18 cellular contexts compared by ENCODE assay signal in the genomic region with DNA sequence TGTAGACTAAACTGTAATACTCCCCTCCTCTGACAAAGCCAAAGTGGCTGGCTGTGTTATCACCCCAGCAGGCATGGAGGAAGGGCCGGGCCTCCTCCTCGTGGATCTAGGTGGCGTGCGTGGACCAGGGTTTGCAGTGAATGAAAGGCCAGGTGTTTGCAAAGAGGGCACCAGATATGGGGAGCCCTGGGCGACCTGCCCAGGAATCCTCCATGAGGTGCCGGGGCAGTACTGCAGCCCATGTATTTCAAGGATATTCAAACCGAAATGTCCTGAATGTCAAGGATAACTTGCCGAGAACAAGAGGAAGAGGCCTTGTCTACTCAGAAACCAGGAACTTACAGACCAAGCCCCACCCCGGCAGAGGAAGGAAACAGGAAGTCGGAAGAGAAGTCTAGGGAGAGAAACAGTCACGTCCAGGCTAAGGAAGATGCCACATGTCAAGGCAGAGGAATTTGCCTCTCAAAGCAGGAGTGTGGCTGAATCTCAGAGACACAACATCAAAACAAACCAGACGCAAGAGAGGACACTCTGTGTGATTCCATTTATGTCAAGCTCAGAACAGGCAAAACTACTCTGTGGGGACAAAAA. TPM values are rescaled to one million over a fixed set of nuclear protein-coding genes. Genes with fewer than 3 reads are reported as not detected.
DNase-seq lines count a peak whose midpoint lies in the region; ATAC-seq and TF ChIP-seq lines count a peak whose summit lies in the region.
"Had no signal": no experiment of that assay in that cellular context is flagged by ENCODE, and none has a peak within 500 bp of the region (broad histone marks: within the 10 kb centered on the region; RNA-seq: fewer than 3 reads in every experiment).

No MANE protein-coding gene starts in this region.

- H3K9me3 ChIP-seq in mucosa of descending colon: no peaks in the 10 kb centered on the region
- H3K9me3 ChIP-seq: sigmoid colon had no signal

- intact Hi-C loops in activated CD4-positive, alpha-beta T cell treated with anti-CD3 and anti-CD28 coated beads, Interleukin-2, amount 10 ng/mL, durations not matched to agents 24 days and 14 days (cut with micrococcal nuclease): no loop called here
- intact Hi-C loops in mucosa of descending colon (cut with DNase I, micrococcal nuclease): no loop called here

- H3K36me3 Mint-ChIP-seq in activated CD4-positive, alpha-beta T cell treated with anti-CD3 and anti-CD28 coated beads, Interleukin-2, amount 10 ng/mL, durations not matched to agents 24 days and 14 days (ENCODE audit: low read depth): no peaks in the 10 kb centered on the region
- H3K36me3 Mint-ChIP-seq in WTC11: no peaks in the 10 kb centered on the region

- TF ChIP-seq CTCF in WTC11 (IDR thresholded peaks at IDR 0.05) (no peak), mucosa of descending colon (IDR thresholded peaks at IDR 0.05) (no peak)

- no peaks in the 10 kb centered on the region for H3K9me3 Mint-ChIP-seq in activated CD4-positive, alpha-beta T cell treated with anti-CD3 and anti-CD28 coated beads, Interleukin-2, amount 10 ng/mL, durations not matched to agents 24 days and 14 days
- H3K9me3 Mint-ChIP-seq in WTC11: no peaks in the 10 kb centered on the region
- H3K9me3 Mint-ChIP-seq: effector memory CD8-positive, alpha-beta T cell had no signal

- peak; percentile 26 for ATAC-seq in WTC11
- ATAC-seq in mucosa of descending colon: peak; percentile 31
- no peak for ATAC-seq in HG03571 (IDR thresholded peaks at IDR 0.05; ENCODE audit: unreplicated experiment)
- ATAC-seq: effector memory CD8-positive, alpha-beta T cell had no signal

- peaks cover 7% of the 10 kb centered on the region for H3K4me1 Mint-ChIP-seq in activated CD4-positive, alpha-beta T cell treated with anti-CD3 and anti-CD28 coated beads, Interleukin-2, amount 10 ng/mL, durations not matched to agents 24 days and 14 days
- H3K4me1 Mint-ChIP-seq in WTC11: peaks cover 7% of the 10 kb centered on the region; the same call in 1 of the 2 replicates

- POLR2A ChIA-PET in WTC11 (lab: Charles Lee): no interaction called here

- no peaks in the 10 kb centered on the region for H3K36me3 ChIP-seq in mucosa of descending colon (ENCODE audit: low read depth)

- H3K4me3 Mint-ChIP-seq in activated CD4-positive, alpha-beta T cell treated with anti-CD3 and anti-CD28 coated beads, Interleukin-2, amount 10 ng/mL, durations not matched to agents 24 days and 14 days: no peak overlapping the region
- H3K4me3 Mint-ChIP-seq in WTC11: no peak overlapping the region
- H3K4me3 Mint-ChIP-seq: effector memory CD8-positive, alpha-beta T cell had no signal

- peaks cover 2% of the 10 kb centered on the region for H3K4me1 ChIP-seq in mucosa of descending colon (ENCODE audit: low read depth)
- H3K4me1 ChIP-seq: sigmoid colon had no signal

- no peak for DNase-seq in activated CD4-positive, alpha-beta T cell treated with anti-CD3 and anti-CD28 coated beads, Interleukin-2, amount 10 ng/mL, durations not matched to agents 24 days and 14 days
- DNase-seq in activated CD4-positive, alpha-beta T cell treated with anti-CD3 and anti-CD28 coated beads for 48 hours: no peak
- DNase-seq in Kasumi-1 (lab: John Stamatoyannopoulos, UW) (peak; percentile 42 to 54), WTC11 (ENCODE audit: low spot score) (no peak), mucosa of descending colon (no peak), D341Med (ENCODE audit: low spot score) (no peak), dermis blood vessel endothelial cell (no peak)
- DNase-seq: activated CD8-positive, alpha-beta memory T cell treated with anti-CD3 and anti-CD28 coated beads for 24 hours; CD4-positive, alpha-beta memory T cell; effector memory CD8-positive, alpha-beta T cell; HCEC 1CT; kidney glomerular epithelial cell; NCI-H1436 treated with DMSO at 0.1 percent for 48 hours; NCI-H2227 treated with DMSO at 0.1 percent for 48 hours; sigmoid colon; stimulated activated CD4-positive, alpha-beta T cell treated with anti-CD3 and anti-CD28 coated beads, Interleukin-1b, Interleukin-23, amount 100 ng/mL, for 48 hours had no signal

- CTCF ChIA-PET in WTC11 (lab: Charles Lee): interaction anchor here (0.7 to 0.9 kb wide), 3 partner anchors 9 to 14 kb away, joined by 3 to 4 read pairs (median 4); a partner anchor contains a TSS

- H3K27me3 Mint-ChIP-seq in activated CD4-positive, alpha-beta T cell treated with anti-CD3 and anti-CD28 coated beads, Interleukin-2, amount 10 ng/mL, durations not matched to agents 24 days and 14 days: no peaks in the 10 kb centered on the region
- H3K27me3 Mint-ChIP-seq in WTC11 (ENCODE audit: low read depth): no peaks in the 10 kb centered on the region; the same call in 1 of the 2 replicates
- H3K27me3 Mint-ChIP-seq: CD4-positive, alpha-beta memory T cell had no signal

- H3K27ac Mint-ChIP-seq in activated CD4-positive, alpha-beta T cell treated with anti-CD3 and anti-CD28 coated beads, Interleukin-2, amount 10 ng/mL, durations not matched to agents 24 days and 14 days: peak overlapping the region; percentile 16
- no peak overlapping the region for H3K27ac Mint-ChIP-seq in WTC11
- H3K27ac Mint-ChIP-seq: CD4-positive, alpha-beta memory T cell; effector memory CD8-positive, alpha-beta T cell had no signal

- H3K4me3 ChIP-seq in mucosa of descending colon: no peak overlapping the region
- H3K4me3 ChIP-seq: sigmoid colon had no signal

TF ChIP-seq in WTC11, 78 proteins besides CTCF, POLR2A, EP300 and RAD21 (continues in another document):
- TF ChIP-seq, protein P1, sequence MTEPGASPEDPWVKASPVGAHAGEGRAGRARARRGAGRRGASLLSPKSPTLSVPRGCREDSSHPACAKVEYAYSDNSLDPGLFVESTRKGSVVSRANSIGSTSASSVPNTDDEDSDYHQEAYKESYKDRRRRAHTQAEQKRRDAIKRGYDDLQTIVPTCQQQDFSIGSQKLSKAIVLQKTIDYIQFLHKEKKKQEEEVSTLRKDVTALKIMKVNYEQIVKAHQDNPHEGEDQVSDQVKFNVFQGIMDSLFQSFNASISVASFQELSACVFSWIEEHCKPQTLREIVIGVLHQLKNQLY (CRISPR knock-in tag; IDR thresholded peaks at IDR 0.05): no peak
- TF ChIP-seq ZNF138 (CRISPR knock-in tag; conservative IDR thresholded peaks at IDR 0.05) (no peak), MYBL2 (CRISPR knock-in tag; IDR thresholded peaks at IDR 0.05) (no peak), JUN (CRISPR knock-in tag; IDR thresholded peaks at IDR 0.05) (no peak), SP1 (CRISPR knock-in tag; conservative IDR thresholded peaks at IDR 0.05) (no peak), ESRRA (CRISPR knock-in tag; IDR thresholded peaks at IDR 0.05; ENCODE audit: borderline replicate concordance) (no peak)
- TF ChIP-seq, protein P2, sequence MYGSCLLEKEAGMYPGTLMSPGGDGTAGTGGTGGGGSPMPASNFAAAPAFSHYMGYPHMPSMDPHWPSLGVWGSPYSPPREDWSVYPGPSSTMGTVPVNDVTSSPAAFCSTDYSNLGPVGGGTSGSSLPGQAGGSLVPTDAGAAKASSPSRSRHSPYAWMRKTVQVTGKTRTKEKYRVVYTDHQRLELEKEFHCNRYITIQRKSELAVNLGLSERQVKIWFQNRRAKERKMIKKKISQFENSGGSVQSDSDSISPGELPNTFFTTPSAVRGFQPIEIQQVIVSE (CRISPR knock-in tag; IDR thresholded peaks at IDR 0.05; ENCODE audit: borderline replicate concordance): no peak
- TF ChIP-seq, protein P3, sequence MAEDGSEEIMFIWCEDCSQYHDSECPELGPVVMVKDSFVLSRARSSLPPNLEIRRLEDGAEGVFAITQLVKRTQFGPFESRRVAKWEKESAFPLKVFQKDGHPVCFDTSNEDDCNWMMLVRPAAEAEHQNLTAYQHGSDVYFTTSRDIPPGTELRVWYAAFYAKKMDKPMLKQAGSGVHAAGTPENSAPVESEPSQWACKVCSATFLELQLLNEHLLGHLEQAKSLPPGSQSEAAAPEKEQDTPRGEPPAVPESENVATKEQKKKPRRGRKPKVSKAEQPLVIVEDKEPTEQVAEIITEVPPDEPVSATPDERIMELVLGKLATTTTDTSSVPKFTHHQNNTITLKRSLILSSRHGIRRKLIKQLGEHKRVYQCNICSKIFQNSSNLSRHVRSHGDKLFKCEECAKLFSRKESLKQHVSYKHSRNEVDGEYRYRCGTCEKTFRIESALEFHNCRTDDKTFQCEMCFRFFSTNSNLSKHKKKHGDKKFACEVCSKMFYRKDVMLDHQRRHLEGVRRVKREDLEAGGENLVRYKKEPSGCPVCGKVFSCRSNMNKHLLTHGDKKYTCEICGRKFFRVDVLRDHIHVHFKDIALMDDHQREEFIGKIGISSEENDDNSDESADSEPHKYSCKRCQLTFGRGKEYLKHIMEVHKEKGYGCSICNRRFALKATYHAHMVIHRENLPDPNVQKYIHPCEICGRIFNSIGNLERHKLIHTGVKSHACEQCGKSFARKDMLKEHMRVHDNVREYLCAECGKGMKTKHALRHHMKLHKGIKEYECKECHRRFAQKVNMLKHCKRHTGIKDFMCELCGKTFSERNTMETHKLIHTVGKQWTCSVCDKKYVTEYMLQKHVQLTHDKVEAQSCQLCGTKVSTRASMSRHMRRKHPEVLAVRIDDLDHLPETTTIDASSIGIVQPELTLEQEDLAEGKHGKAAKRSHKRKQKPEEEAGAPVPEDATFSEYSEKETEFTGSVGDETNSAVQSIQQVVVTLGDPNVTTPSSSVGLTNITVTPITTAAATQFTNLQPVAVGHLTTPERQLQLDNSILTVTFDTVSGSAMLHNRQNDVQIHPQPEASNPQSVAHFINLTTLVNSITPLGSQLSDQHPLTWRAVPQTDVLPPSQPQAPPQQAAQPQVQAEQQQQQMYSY (CRISPR knock-in tag; IDR thresholded peaks at IDR 0.05): no peak

RNA-seq across cellular contexts. Expression of a gene that starts 13.7 kb away (rescaled TPM):
- 0.72 and 1.3 TPM in 2 replicates for total RNA-seq in activated CD4-positive, alpha-beta T cell treated with anti-CD3 and anti-CD28 coated beads, Interleukin-2, amount 10 ng/mL, durations not matched to agents 24 days and 14 days
- total RNA-seq in WTC11 (2021) (0.73 to 1.7 TPM (median 1.1 TPM) in 3 replicates), mucosa of descending colon (10 to 100 TPM; 11.6 to 15.9 (median 12.2) TPM), dermis blood vessel endothelial cell (0.68 and 1.4 TPM in 2 replicates)

RNA-seq across cellular contexts. Expression of a gene that starts 28.7 kb away (rescaled TPM):
- not detected in 2 replicates for total RNA-seq in activated CD4-positive, alpha-beta T cell treated with anti-CD3 and anti-CD28 coated beads, Interleukin-2, amount 10 ng/mL, durations not matched to agents 24 days and 14 days
- total RNA-seq in WTC11 (2021) (2.9 to 4.9 TPM (median 4.4 TPM) in 3 replicates), mucosa of descending colon (1 to 10 TPM in 1 of 3 donors, under 1 TPM in 2; 0.55 to 2.0 (median 0.96) TPM), dermis blood vessel endothelial cell (not detected in 2 replicates)
- total RNA-seq: CD4-positive, alpha-beta memory T cell; Daoy had no signal

RNA-seq across cellular contexts. Expression of a gene that starts 40.4 kb away (rescaled TPM):
- 5.0 and 5.3 TPM in 2 replicates for total RNA-seq in activated CD4-positive, alpha-beta T cell treated with anti-CD3 and anti-CD28 coated beads, Interleukin-2, amount 10 ng/mL, durations not matched to agents 24 days and 14 days
- total RNA-seq in WTC11 (2021) (5.9 to 6.3 TPM (median 6.1 TPM) in 3 replicates), mucosa of descending colon (10 to 100 TPM in 2 of 3 donors, 1 to 10 TPM in 1; 9.0 to 13.9 (median 12.2) TPM), dermis blood vessel endothelial cell (2.6 and 5.6 TPM in 2 replicates)

Comparison
In these comparisons a context has a peak if more than half of its experiments do, and no peak if none do; other contexts are left out.
1. DNase-seq: peak in Kasumi-1 (2 of 2); none in activated CD4-positive, alpha-beta T cell treated with anti-CD3 and anti-CD28 coated beads, Interleukin-2, amount 10 ng/mL, durations not matched to agents 24 days and 14 days (single experiment), activated CD4-positive, alpha-beta T cell treated with anti-CD3 and anti-CD28 coated beads for 48 hours (single experiment), WTC11 (single experiment), mucosa of descending colon (0 of 3), D341Med (single experiment) and dermis blood vessel endothelial cell (single experiment).